In the genomic region with DNA sequence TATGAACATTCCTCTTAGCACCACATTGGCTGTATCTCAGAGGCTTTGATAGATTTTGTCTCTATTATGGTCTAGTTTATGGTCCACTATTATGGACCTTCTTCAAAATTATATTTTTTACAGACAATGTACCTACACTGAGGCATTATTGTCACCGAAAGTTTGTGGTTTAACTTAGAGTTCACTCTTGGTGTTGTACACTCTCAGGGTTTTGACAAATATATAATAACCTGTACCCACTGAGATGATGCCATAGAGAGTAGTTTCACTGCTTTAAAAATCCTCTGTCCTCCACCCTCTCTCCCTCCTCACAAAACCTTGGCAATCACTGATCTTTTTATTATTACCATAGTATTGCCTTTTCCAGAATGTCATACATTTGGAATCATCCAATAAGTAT, we compare ENCODE assay signal across 3 cellular contexts.
"Had no signal": no experiment of that assay in that cellular context is flagged by ENCODE, and none has a peak within 500 bp of the region (broad histone marks: within the 10 kb centered on the region; RNA-seq: fewer than 3 reads in every experiment).

No MANE protein-coding gene starts in this region.

- H3K4me3 ChIP-seq: GM12878 had no signal

- DNase-seq: GDM1, GF-D8 had no signal

- ATAC-seq: GM12878 had no signal
